ENCODE assay signal across 1 cellular context in the genomic region with DNA sequence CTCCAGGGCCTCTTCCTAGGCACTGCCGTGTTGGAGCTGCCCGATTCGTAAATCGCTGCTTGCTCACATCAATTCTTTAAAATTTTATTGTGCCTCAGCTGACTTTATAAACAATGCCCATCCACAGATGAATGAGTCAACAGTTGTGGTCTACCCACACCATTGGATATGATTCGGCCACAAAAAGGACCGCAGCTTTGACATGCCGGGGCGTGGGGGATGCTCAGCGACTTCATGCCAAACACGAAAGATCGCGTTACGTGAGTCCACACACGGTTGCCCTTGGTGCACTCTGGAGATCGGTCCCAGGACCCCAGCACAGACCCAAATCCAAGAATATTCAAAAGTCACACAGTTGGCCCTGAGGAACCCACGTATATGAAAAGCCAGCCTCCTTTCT.
TF ChIP-seq lines count a peak whose summit lies in the region.

No MANE protein-coding gene starts in this region.

TF ChIP-seq in H1, 55 proteins besides CTCF, POLR2A, EP300 and RAD21:
- TF ChIP-seq CREB1 (IDR thresholded peaks at IDR 0.05) (no peak), SRF (IDR thresholded peaks at IDR 0.05; ENCODE audit: low read depth, low read length) (no peak), CBX8 (IDR thresholded peaks at IDR 0.05; ENCODE audit: borderline replicate concordance, low read depth, low read length) (no peak)
